In the genomic region with DNA sequence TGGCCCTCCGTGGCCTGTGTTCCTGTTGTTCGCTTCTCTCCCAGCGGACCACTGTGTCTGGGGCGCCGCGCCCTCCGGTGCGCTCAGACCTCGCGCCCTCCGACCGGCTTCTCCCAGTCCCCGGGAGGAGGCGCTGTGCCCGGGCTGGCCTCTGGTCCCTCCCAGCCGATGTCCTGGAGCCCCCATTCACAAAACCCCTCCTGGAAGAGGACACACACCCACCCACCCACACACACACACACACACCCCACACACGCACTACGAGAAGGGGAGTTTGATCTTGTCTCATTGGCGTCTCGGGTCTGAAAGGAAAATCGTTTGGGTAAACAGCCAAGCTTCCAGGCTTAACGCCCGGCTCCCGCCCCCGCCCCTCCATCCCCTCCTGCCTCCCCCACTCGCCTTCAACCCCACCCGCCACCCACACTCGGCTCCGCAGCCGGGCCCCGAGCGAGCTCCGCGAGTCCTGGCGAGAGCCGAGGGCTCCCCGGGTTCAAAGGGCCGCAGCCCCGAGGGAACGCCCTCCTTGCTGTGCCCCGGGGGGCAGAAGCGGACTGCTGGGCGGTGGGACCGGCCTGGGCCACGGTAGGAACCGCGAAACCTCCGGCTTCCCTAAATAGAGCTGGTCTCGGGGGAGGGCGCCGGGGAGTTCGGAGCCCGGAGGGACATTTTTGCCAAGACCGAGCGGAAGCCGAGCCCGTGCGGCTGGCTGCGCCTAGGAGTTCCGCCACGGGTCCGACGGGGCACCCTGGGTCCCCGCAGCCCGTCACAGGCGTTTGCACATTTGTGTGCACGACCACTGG, we compare ENCODE assay signal across 8 cellular contexts. TPM values are rescaled to one million over a fixed set of nuclear protein-coding genes. Genes with fewer than 3 reads are reported as not detected.
DNase-seq lines count a peak whose midpoint lies in the region; ATAC-seq and TF ChIP-seq lines count a peak whose summit lies in the region.
"Had no signal": no experiment of that assay in that cellular context is flagged by ENCODE, and none has a peak within 500 bp of the region (broad histone marks: within the 10 kb centered on the region; RNA-seq: fewer than 3 reads in every experiment).

No MANE protein-coding gene starts in this region.

- WGBS in right lobe of liver (ENCODE audit: insufficient coverage, low coverage, low lambda C conversion rate, missing lambda C conversion rate): 3% methylated on average over 7 of the region's 67 CpGs
- 25% methylated on average over 46 of the region's 67 CpGs; no CpG with 5 or more reads in 1 of the 2 donors for WGBS in transverse colon (ENCODE audit: low coverage in 1 of 2), 2 donors

- no peaks in the 10 kb centered on the region for H3K36me3 ChIP-seq in right lobe of liver
- H3K36me3 ChIP-seq in transverse colon: no peaks in the 10 kb centered on the region

- DNase-seq in HuH-7 (ENCODE audit: low spot score) (peak; percentile 94), dermis blood vessel endothelial cell (peak; percentile 84), right lobe of liver (peak; percentile 64 to 67 (median 67)), transverse colon (no peak), NCI-H1930 (lab: John Stamatoyannopoulos, UW) (no peak), activated T-cell treated with anti-CD3 and anti-CD28 coated beads for 4 hours (no peak)

- no peaks in the 10 kb centered on the region for H3K27me3 ChIP-seq in right lobe of liver
- peaks cover 70% of the 10 kb centered on the region for H3K27me3 ChIP-seq in transverse colon

- H3K27ac ChIP-seq in right lobe of liver (peak overlapping the region; percentile 71 to 81 (median 73)), transverse colon (peak overlapping the region; percentile 77 to 97 (median 90))

- H3K9me3 ChIP-seq in right lobe of liver (no peaks in the 10 kb centered on the region), transverse colon (no peaks in the 10 kb centered on the region)

- H3K4me3 ChIP-seq in right lobe of liver (peak overlapping the region; percentile 51 to 65 (median 60)), transverse colon (peak overlapping the region; percentile 13 to 55 (median 40))

- TF ChIP-seq POLR2A in right lobe of liver (IDR thresholded peaks at IDR 0.05) (no peak), transverse colon (IDR thresholded peaks at IDR 0.05) (no peak)

- H3K4me1 ChIP-seq in right lobe of liver (peaks cover 0 to 19% (median 4%) of the 10 kb centered on the region in 4 donors), transverse colon (peaks cover 0 to 40% (median 17%) of the 10 kb centered on the region in 4 donors)

- intact Hi-C loops in right lobe of liver (cut with DNase I): loop anchor here in 1 of 2 donors (10.0 kb wide), 1 partner anchor 541 kb away; no protein-coding TSS in a partner anchor
- intact Hi-C loops in transverse colon (cut with DNase I; ENCODE audit: low total_unique reads): no loop called here

- ATAC-seq in right lobe of liver: peak; percentile 17 to 37 (median 32)
- ATAC-seq in HG03354 (IDR thresholded peaks at IDR 0.05; ENCODE audit: poor library complexity, severe bottlenecking, unreplicated experiment): no peak

- no peak for TF ChIP-seq EP300 in transverse colon (IDR thresholded peaks at IDR 0.05; ENCODE audit: low read depth)

- TF ChIP-seq CTCF in right lobe of liver (IDR thresholded peaks at IDR 0.05): peak; percentile 14 to 41 (median 26)
- peak in 1 of 5 experiments; percentile 33 for TF ChIP-seq CTCF in transverse colon (IDR thresholded peaks at IDR 0.05)

- in situ Hi-C loops in transverse colon (cut with MboI; ENCODE audit: low pct_ligation_motif_present in 1 of 4, low pct_unique_long_range_greater_than_20kb in 1 of 4, low sequenced_read_pairs in 3 of 4): loop anchor here in 2 of 4 donors (25.0 kb wide), 3 partner anchors 533 to 1408 kb away; no protein-coding TSS in a partner anchor

RNA-seq across cellular contexts. Expression of a gene that starts 23.6 kb away (rescaled TPM):
- 14.0 and 36.6 TPM in 2 replicates for total RNA-seq in dermis blood vessel endothelial cell
- 10 to 100 TPM; 11.6 to 30.0 (median 20.7) TPM for total RNA-seq in right lobe of liver
- 10 to 100 TPM; 11.3 to 29.5 (median 18.4) TPM for total RNA-seq in transverse colon
- total RNA-seq: T-helper 1 cell treated with Interleukin-12 subunit alpha and Interleukin-12 subunit beta and Interleukin-4 antibody, amounts not matched to agents 30 ng/mL and 1 ng/mL, for 36 hours had no signal

Comparison
In these comparisons a context has a peak if more than half of its experiments do, and no peak if none do; other contexts are left out.
1. DNase-seq: peak in HuH-7 (single experiment), dermis blood vessel endothelial cell (single experiment) and right lobe of liver (3 of 3); none in transverse colon (single experiment), NCI-H1930 (0 of 2) and activated T-cell treated with anti-CD3 and anti-CD28 coated beads for 4 hours (single experiment).